Comparison of ENCODE assay signal across 21 cellular contexts in the genomic region with DNA sequence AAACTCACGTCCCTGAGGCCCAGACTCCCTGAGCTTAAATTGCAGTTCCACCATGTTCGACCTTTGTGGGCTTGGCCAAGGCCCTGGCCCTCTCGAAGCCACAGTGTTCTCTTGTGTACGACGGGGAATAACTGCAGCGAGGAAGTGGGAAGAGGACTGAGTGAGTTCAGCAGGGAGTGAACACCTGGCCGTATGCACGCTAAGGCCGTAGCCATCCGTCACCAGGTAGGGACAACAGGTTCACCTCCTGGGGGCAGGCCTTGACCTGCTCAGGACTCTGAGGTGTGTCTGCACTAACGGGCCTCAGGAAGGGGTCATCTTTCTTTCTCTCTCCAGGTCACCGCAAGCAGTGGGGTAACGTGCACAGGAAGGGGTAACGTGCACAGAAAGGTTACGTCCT.
"Had no signal": no experiment of that assay in that cellular context is flagged by ENCODE, and none has a peak within 500 bp of the region (broad histone marks: within the 10 kb centered on the region; RNA-seq: fewer than 3 reads in every experiment).

No MANE protein-coding gene starts in this region.

- H2AFZ ChIP-seq: parathyroid adenoma had no signal

- ATAC-seq: left ventricle myocardium superior; right lobe of liver; stimulated activated naive B cell treated with anti-CD40 and anti-IgM and Interleukin-4, amounts not matched to agents 10 μg/mL and 1 μg/mL and 100 μg/mL, for 72 hours had no signal

- H3K9ac ChIP-seq: parathyroid adenoma had no signal

- H3K9me3 Mint-ChIP-seq: nephron progenitor cell had no signal

- H3K27ac ChIP-seq: coronary artery, esophagus squamous epithelium, lower lobe of right lung, neutrophil, parathyroid adenoma, right lobe of liver, transverse colon, vagina had no signal

- H3K36me3 ChIP-seq: esophagus squamous epithelium, lower lobe of right lung, neutrophil, right lobe of liver, transverse colon, vagina had no signal

- H3K4me3 ChIP-seq: coronary artery, esophagus squamous epithelium, lower lobe of right lung, right lobe of liver, transverse colon, vagina had no signal

- H3K27me3 Mint-ChIP-seq: stimulated activated naive CD8-positive, alpha-beta T cell treated with anti-CD3 and anti-CD28 coated beads, Interleukin-15, Interleukin-2, amounts not matched to agents 100 ng/mL and 50 ng/mL, for 24 hours had no signal

- H3K4me3 Mint-ChIP-seq: nephron progenitor cell; stimulated activated naive CD8-positive, alpha-beta T cell treated with anti-CD3 and anti-CD28 coated beads, Interleukin-15, Interleukin-2, amounts not matched to agents 100 ng/mL and 50 ng/mL, for 24 hours had no signal

- H3K9me3 ChIP-seq: esophagus squamous epithelium, lower lobe of right lung, right lobe of liver, transverse colon, vagina had no signal

- H3K27ac Mint-ChIP-seq: nephron progenitor cell; progenitor cell of endocrine pancreas; stimulated activated naive B cell treated with anti-CD40 and anti-IgM and Interleukin-4, amounts not matched to agents 10 μg/mL and 1 μg/mL and 100 μg/mL, for 72 hours; stimulated activated naive CD8-positive, alpha-beta T cell treated with anti-CD3 and anti-CD28 coated beads, Interleukin-15, Interleukin-2, amounts not matched to agents 100 ng/mL and 50 ng/mL, for 24 hours had no signal

- H3K4me1 Mint-ChIP-seq: stimulated activated naive B cell treated with anti-CD40 and anti-IgM and Interleukin-4, amounts not matched to agents 10 μg/mL and 1 μg/mL and 100 μg/mL, for 72 hours had no signal

- H3K4me1 ChIP-seq: lower lobe of right lung, parathyroid adenoma, right lobe of liver, transverse colon had no signal

- DNase-seq: dermis blood vessel endothelial cell; effector memory CD4-positive, alpha-beta T cell; erythroblast; esophagus squamous epithelium; foreskin melanocyte; hypothalamus; left ventricle myocardium superior; lower lobe of right lung; nephron progenitor cell; right lobe of liver; small intestine; stimulated activated CD4-positive, alpha-beta T cell treated with anti-CD3 and anti-CD28 coated beads, Interleukin-15, amount 100 ng/mL, for 24 hours; stimulated activated CD4-positive, alpha-beta T cell treated with anti-CD3 and anti-CD28 coated beads, Interleukin-2, amount 100 ng/mL, for 48 hours; stimulated activated naive B cell treated with anti-CD40 and anti-IgM and Interleukin-4, amounts not matched to agents 10 μg/mL and 1 μg/mL and 100 μg/mL, for 72 hours; transverse colon had no signal

- H3K27me3 ChIP-seq: neutrophil, right lobe of liver, transverse colon, vagina had no signal
